16 cellular contexts compared by ENCODE assay signal in genomic region chr1:10228528-10228927, GRCh38. TPM values are rescaled to one million over a fixed set of nuclear protein-coding genes. Genes with fewer than 3 reads are reported as not detected.
DNase-seq lines count a peak whose midpoint lies in the region; ATAC-seq and TF ChIP-seq lines count a peak whose summit lies in the region.
"Had no signal": no experiment of that assay in that cellular context is flagged by ENCODE, and none has a peak within 500 bp of the region (broad histone marks: within the 10 kb centered on the region; RNA-seq: fewer than 3 reads in every experiment).

No MANE protein-coding gene starts in this region.

- H3K4me3 ChIP-seq in AG10803 (ENCODE audit: low read length) = no peak overlapping the region
- no peak overlapping the region for H3K4me3 ChIP-seq in fibroblast of the aortic adventitia (ENCODE audit: low read depth, low read length)
- H3K4me3 ChIP-seq in neural progenitor cell = no peak overlapping the region
- H3K4me3 ChIP-seq: HAP-1 had no signal

- H3K36me3 ChIP-seq in neural progenitor cell = no peaks in the 10 kb centered on the region
- H3K36me3 ChIP-seq: BE2C had no signal

- no peak overlapping the region for H3K4me3 Mint-ChIP-seq in WTC11
- H3K4me3 Mint-ChIP-seq in osteocyte (ENCODE audit: unreplicated experiment) = no peak overlapping the region
- H3K4me3 Mint-ChIP-seq in nephron progenitor cell = no peak overlapping the region
- no peak overlapping the region for H3K4me3 Mint-ChIP-seq in neural progenitor cell
- H3K4me3 Mint-ChIP-seq: CD8-positive, alpha-beta T cell had no signal

- H3K4me1 Mint-ChIP-seq in WTC11 = no peaks in the 10 kb centered on the region
- peaks cover 39% of the 10 kb centered on the region for H3K4me1 Mint-ChIP-seq in osteocyte (ENCODE audit: unreplicated experiment)
- H3K4me1 Mint-ChIP-seq in nephron progenitor cell = peaks cover 8% of the 10 kb centered on the region
- peaks cover 7% of the 10 kb centered on the region for H3K4me1 Mint-ChIP-seq in neural progenitor cell

- H3K9me3 Mint-ChIP-seq in WTC11 (peaks cover 13% of the 10 kb centered on the region), osteocyte (ENCODE audit: unreplicated experiment) (no peaks in the 10 kb centered on the region), nephron progenitor cell (peaks cover 34% of the 10 kb centered on the region), neural progenitor cell (peaks cover 27% of the 10 kb centered on the region)
- H3K9me3 Mint-ChIP-seq: CD8-positive, alpha-beta T cell had no signal

- H3K27me3 Mint-ChIP-seq in WTC11 (ENCODE audit: low read depth) = no peaks in the 10 kb centered on the region; the same call in 1 of the 2 replicates
- no peaks in the 10 kb centered on the region for H3K27me3 Mint-ChIP-seq in osteocyte (ENCODE audit: unreplicated experiment)
- no peaks in the 10 kb centered on the region for H3K27me3 Mint-ChIP-seq in nephron progenitor cell (ENCODE audit: low read depth, poor library complexity)
- peaks cover 6% of the 10 kb centered on the region for H3K27me3 Mint-ChIP-seq in neural progenitor cell (ENCODE audit: insufficient read depth, low read depth)

- POLR2A ChIA-PET in WTC11 (lab: Charles Lee) = no interaction called here

- TF ChIP-seq CTCF in AG10803 (conservative IDR thresholded peaks at IDR 0.05; ENCODE audit: low read length) = no peak
- no peak for TF ChIP-seq CTCF in WTC11 (IDR thresholded peaks at IDR 0.05)
- no peak for TF ChIP-seq CTCF in fibroblast of the aortic adventitia (IDR thresholded peaks at IDR 0.05; ENCODE audit: insufficient read depth, low read length)
- TF ChIP-seq CTCF in osteocyte (IDR thresholded peaks at IDR 0.05) = no peak
- no peak for TF ChIP-seq CTCF in nephron progenitor cell (IDR thresholded peaks at IDR 0.05)
- TF ChIP-seq CTCF in omental fat pad (IDR thresholded peaks at IDR 0.05) = no peak
- TF ChIP-seq CTCF in neural progenitor cell (IDR thresholded peaks at IDR 0.05) = no peak

- no peaks in the 10 kb centered on the region for H3K27me3 ChIP-seq in neural progenitor cell
- H3K27me3 ChIP-seq: BE2C had no signal

- H3K9me3 ChIP-seq in neural progenitor cell (ENCODE audit: low read depth) = no peaks in the 10 kb centered on the region
- H3K9me3 ChIP-seq: BE2C had no signal

- no peak overlapping the region for H3K4me2 ChIP-seq in neural progenitor cell

- no peaks in the 10 kb centered on the region for H3K4me1 ChIP-seq in neural progenitor cell
- H3K4me1 ChIP-seq: BE2C had no signal

- H2AFZ ChIP-seq in neural progenitor cell (replicated peaks) = no peak overlapping the region

- H3K27ac Mint-ChIP-seq in WTC11 (peak overlapping the region; percentile 9; the same call in 1 of the 2 replicates), osteocyte (ENCODE audit: unreplicated experiment) (peak overlapping the region; percentile 3), nephron progenitor cell (no peak overlapping the region), neural progenitor cell (no peak overlapping the region)
- H3K27ac Mint-ChIP-seq: CD8-positive, alpha-beta T cell had no signal

- H4K20me1 ChIP-seq in neural progenitor cell (ENCODE audit: low read depth) = peaks cover 58% of the 10 kb centered on the region

- H3K79me2 ChIP-seq in neural progenitor cell (ENCODE audit: low read depth) = peaks cover 98% of the 10 kb centered on the region

- DNase-seq in AG10803 (ENCODE audit: low read depth) (peak; percentile 27), WTC11 (ENCODE audit: low spot score) (no peak), fibroblast of the aortic adventitia (ENCODE audit: low read depth) (peak; percentile 29), osteocyte (ENCODE audit: extremely low spot score, unreplicated experiment) (no peak), nephron progenitor cell (no peak), omental fat pad (ENCODE audit: low spot score) (no peak), neural progenitor cell (ENCODE audit: low spot score) (no peak), AML-193 (lab: John Stamatoyannopoulos, UW) (no peak)
- DNase-seq: ACHN; BE2C; CD8-positive, alpha-beta T cell; COR-L47; DND-41; GDM1 had no signal

- peaks cover 3% of the 10 kb centered on the region for H3F3A ChIP-seq in neural progenitor cell (ENCODE audit: low read depth)

- H3K9ac ChIP-seq in neural progenitor cell = no peak overlapping the region

- ATAC-seq in WTC11 (no peak), omental fat pad (ENCODE audit: low FRiP score) (no peak)
- ATAC-seq: CD8-positive, alpha-beta T cell had no signal

- peaks cover 18% of the 10 kb centered on the region for H3K36me3 Mint-ChIP-seq in WTC11
- H3K36me3 Mint-ChIP-seq in osteocyte (ENCODE audit: unreplicated experiment) = no peaks in the 10 kb centered on the region
- peaks cover 32% of the 10 kb centered on the region for H3K36me3 Mint-ChIP-seq in nephron progenitor cell (ENCODE audit: low read depth)
- peaks cover 25% of the 10 kb centered on the region for H3K36me3 Mint-ChIP-seq in neural progenitor cell
- H3K36me3 Mint-ChIP-seq: CD8-positive, alpha-beta T cell had no signal

- CTCF ChIA-PET in WTC11 (lab: Charles Lee) = interaction anchor here (5.5 kb wide), 1 partner anchor 18 kb away, joined by 27 read pairs; the partner anchor contains the start of gene KIF1B

- no peak overlapping the region for H3K27ac ChIP-seq in neural progenitor cell
- H3K27ac ChIP-seq: C4-2B had no signal

TF ChIP-seq in WTC11, 78 proteins besides CTCF, POLR2A, EP300 and RAD21:
- TF ChIP-seq ZNF423 (CRISPR knock-in tag; IDR thresholded peaks at IDR 0.05) = no peak
- no peak for TF ChIP-seq ELF4 (CRISPR knock-in tag; IDR thresholded peaks at IDR 0.05; ENCODE audit: low read depth)
- TF ChIP-seq, protein P1, sequence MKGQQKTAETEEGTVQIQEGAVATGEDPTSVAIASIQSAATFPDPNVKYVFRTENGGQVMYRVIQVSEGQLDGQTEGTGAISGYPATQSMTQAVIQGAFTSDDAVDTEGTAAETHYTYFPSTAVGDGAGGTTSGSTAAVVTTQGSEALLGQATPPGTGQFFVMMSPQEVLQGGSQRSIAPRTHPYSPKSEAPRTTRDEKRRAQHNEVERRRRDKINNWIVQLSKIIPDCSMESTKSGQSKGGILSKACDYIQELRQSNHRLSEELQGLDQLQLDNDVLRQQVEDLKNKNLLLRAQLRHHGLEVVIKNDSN (CRISPR knock-in tag; IDR thresholded peaks at IDR 0.05) = no peak
- TF ChIP-seq, protein P2, sequence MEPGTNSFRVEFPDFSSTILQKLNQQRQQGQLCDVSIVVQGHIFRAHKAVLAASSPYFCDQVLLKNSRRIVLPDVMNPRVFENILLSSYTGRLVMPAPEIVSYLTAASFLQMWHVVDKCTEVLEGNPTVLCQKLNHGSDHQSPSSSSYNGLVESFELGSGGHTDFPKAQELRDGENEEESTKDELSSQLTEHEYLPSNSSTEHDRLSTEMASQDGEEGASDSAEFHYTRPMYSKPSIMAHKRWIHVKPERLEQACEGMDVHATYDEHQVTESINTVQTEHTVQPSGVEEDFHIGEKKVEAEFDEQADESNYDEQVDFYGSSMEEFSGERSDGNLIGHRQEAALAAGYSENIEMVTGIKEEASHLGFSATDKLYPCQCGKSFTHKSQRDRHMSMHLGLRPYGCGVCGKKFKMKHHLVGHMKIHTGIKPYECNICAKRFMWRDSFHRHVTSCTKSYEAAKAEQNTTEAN (CRISPR knock-in tag; IDR thresholded peaks at IDR 0.05) = no peak
- TF ChIP-seq FOXK1 (CRISPR knock-in tag; IDR thresholded peaks at IDR 0.05) = no peak
- no peak for TF ChIP-seq CREB1 (CRISPR knock-in tag; IDR thresholded peaks at IDR 0.05)
- TF ChIP-seq, protein P3, sequence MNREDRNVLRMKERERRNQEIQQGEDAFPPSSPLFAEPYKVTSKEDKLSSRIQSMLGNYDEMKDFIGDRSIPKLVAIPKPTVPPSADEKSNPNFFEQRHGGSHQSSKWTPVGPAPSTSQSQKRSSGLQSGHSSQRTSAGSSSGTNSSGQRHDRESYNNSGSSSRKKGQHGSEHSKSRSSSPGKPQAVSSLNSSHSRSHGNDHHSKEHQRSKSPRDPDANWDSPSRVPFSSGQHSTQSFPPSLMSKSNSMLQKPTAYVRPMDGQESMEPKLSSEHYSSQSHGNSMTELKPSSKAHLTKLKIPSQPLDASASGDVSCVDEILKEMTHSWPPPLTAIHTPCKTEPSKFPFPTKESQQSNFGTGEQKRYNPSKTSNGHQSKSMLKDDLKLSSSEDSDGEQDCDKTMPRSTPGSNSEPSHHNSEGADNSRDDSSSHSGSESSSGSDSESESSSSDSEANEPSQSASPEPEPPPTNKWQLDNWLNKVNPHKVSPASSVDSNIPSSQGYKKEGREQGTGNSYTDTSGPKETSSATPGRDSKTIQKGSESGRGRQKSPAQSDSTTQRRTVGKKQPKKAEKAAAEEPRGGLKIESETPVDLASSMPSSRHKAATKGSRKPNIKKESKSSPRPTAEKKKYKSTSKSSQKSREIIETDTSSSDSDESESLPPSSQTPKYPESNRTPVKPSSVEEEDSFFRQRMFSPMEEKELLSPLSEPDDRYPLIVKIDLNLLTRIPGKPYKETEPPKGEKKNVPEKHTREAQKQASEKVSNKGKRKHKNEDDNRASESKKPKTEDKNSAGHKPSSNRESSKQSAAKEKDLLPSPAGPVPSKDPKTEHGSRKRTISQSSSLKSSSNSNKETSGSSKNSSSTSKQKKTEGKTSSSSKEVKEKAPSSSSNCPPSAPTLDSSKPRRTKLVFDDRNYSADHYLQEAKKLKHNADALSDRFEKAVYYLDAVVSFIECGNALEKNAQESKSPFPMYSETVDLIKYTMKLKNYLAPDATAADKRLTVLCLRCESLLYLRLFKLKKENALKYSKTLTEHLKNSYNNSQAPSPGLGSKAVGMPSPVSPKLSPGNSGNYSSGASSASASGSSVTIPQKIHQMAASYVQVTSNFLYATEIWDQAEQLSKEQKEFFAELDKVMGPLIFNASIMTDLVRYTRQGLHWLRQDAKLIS (CRISPR knock-in tag; IDR thresholded peaks at IDR 0.05; ENCODE audit: borderline replicate concordance) = no peak
- TF ChIP-seq NR3C1 (CRISPR knock-in tag; conservative IDR thresholded peaks at IDR 0.05; ENCODE audit: low read depth) = no peak
- no peak for TF ChIP-seq TEAD4 (CRISPR knock-in tag; IDR thresholded peaks at IDR 0.05)
- TF ChIP-seq ZNF121 (CRISPR knock-in tag; IDR thresholded peaks at IDR 0.05) = no peak
- TF ChIP-seq ZNF396 (CRISPR knock-in tag; IDR thresholded peaks at IDR 0.05; ENCODE audit: borderline replicate concordance) = no peak
TF ChIP-seq in WTC11: peak in this region for 0.

RNA-seq across cellular contexts. Expression of gene KIF1B, which starts 18.2 kb away (rescaled TPM):
- 63.1 to 70.1 TPM (median 64.9 TPM) in 3 replicates for total RNA-seq in WTC11 (2021)
- total RNA-seq in fibroblast of the aortic adventitia (ENCODE audit: low replicate concordance) = 34.8 and 45.5 TPM in 2 replicates
- 48.9 and 51.5 TPM in 2 replicates for total RNA-seq in osteocyte
- 10 to 100 TPM; 45.7 to 63.5 (median 52.1) TPM for total RNA-seq in omental fat pad
- total RNA-seq in neural progenitor cell (ENCODE audit: low replicate concordance) = 49.8 and 52.0 TPM in 2 replicates

Comparison
In these comparisons a context has a peak if more than half of its experiments do, and no peak if none do; other contexts are left out.
1. DNase-seq: peak in AG10803 (single experiment) and fibroblast of the aortic adventitia (single experiment); none in WTC11 (single experiment), osteocyte (single experiment), nephron progenitor cell (single experiment), omental fat pad (single experiment), neural progenitor cell (single experiment) and AML-193 (0 of 2).
2. H3K27ac Mint-ChIP-seq: peak in WTC11 (single experiment) and osteocyte (single experiment); none in nephron progenitor cell (single experiment) and neural progenitor cell (single experiment).